ENCODE assay signal across 6 cellular contexts in the genomic region with DNA sequence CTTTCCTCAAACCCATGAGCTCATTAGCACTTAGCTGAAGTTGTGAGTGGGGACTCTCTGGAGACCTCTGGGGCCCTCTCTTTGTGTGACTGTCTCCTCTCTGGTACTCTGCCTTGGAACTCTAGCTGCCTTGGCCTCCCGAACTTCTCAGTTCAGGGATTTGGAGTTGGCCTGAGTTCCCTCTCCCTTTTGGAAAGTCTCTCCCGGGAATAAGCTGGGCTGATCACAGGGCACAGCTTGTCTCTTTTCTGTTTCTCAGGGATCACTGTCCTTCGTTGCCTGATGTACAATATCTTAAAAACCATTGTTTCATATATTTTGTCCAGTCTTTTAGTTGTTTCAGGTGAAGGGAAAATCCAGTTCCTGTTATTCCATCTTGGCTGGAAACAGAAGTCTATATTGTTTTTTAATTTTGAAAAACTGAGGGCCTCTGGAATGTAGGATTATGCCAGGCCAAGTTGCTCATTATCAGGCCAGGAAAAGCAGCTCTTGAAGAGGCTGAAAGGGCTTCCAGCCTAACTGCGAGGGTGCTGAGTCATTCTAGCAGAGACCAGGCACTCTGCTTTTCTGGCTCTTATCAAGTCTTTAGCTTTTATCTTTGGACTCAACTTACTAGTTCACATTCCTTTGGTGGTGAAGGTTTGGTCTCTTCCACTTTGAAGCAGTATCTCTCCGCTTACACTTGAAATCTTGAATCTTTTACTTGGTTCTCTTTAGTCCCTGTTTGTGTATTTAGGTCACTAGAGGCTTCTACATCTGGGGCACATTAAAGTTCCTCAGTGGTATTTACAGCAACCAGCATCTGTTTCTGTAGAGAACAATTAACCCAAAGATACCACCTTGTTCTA. TPM values are rescaled to one million over a fixed set of nuclear protein-coding genes. Genes with fewer than 3 reads are reported as not detected.
DNase-seq lines count a peak whose midpoint lies in the region; ATAC-seq, FAIRE-seq and TF ChIP-seq lines count a peak whose summit lies in the region.

No MANE protein-coding gene starts in this region.

- ATAC-seq in A549 (peak in 1 of 2 experiments; percentile 89; a peak in 3 of 6 replicates), HG02852 (IDR thresholded peaks at IDR 0.05; ENCODE audit: unreplicated experiment) (no peak)

- POLR2A ChIA-PET in A549 (lab: Yijun Ruan, JAX): no interaction called here

- CTCF ChIA-PET in A549 (lab: Yijun Ruan, JAX): interaction anchor here (0.9 to 6.8 kb wide), 9 partner anchors 9 to 202 kb away, joined by 3 to 72 read pairs (median 4); no protein-coding TSS in a partner anchor

- H3K27ac ChIP-seq in A549: peak overlapping the region; percentile 68 to 85
- H3K27ac ChIP-seq in KMS-11: peak overlapping the region; percentile 83
- H3K27ac ChIP-seq in stomach: peak overlapping the region; percentile 74 to 90 (median 86)

- H3K4me1 ChIP-seq in A549: peaks cover 20% of the 10 kb centered on the region
- peaks cover 30% of the 10 kb centered on the region for H3K4me1 ChIP-seq in KMS-11 (ENCODE audit: low read depth, poor library complexity, severe bottlenecking)
- H3K4me1 ChIP-seq in stomach: peaks cover 4 to 34% (median 27%) of the 10 kb centered on the region in 4 donors

- no peak for TF ChIP-seq RAD21 in A549 (conservative IDR thresholded peaks at IDR 0.05 in 1 of 2, IDR thresholded peaks at IDR 0.05 in 1 of 2)

- H3K27me3 ChIP-seq in KMS-11 (ENCODE audit: insufficient read depth, low read depth) (no peaks in the 10 kb centered on the region), stomach (no peaks in the 10 kb centered on the region)

- peak overlapping the region; percentile 56 for H3K9ac ChIP-seq in KMS-11

- H3K36me3 ChIP-seq in KMS-11 (ENCODE audit: insufficient read depth): no peaks in the 10 kb centered on the region
- no peaks in the 10 kb centered on the region for H3K36me3 ChIP-seq in stomach

- H4K20me1 ChIP-seq in KMS-11 (ENCODE audit: insufficient read depth): no peaks in the 10 kb centered on the region

- TF ChIP-seq EP300 in A549 (IDR thresholded peaks at IDR 0.05) (no peak), stomach (IDR thresholded peaks at IDR 0.05) (no peak)

- H3K9me3 ChIP-seq in A549: no peaks in the 10 kb centered on the region
- no peaks in the 10 kb centered on the region for H3K9me3 ChIP-seq in stomach

- H2AFZ ChIP-seq in KMS-11 (ENCODE audit: low read depth): peak overlapping the region; percentile 64

- TF ChIP-seq POLR2A in A549 (IDR thresholded peaks at IDR 0.05; ENCODE audit: low read length) (no peak), stomach (IDR thresholded peaks at IDR 0.05) (no peak)

- H3K4me3 ChIP-seq in A549: no peak overlapping the region
- no peak overlapping the region for H3K4me3 ChIP-seq in KMS-11 (IDR thresholded peaks at IDR 0.05; ENCODE audit: insufficient read depth, low read depth, low read length)
- H3K4me3 ChIP-seq in fibroblast of the aortic adventitia (ENCODE audit: low read depth, low read length): no peak overlapping the region
- no peak overlapping the region for H3K4me3 ChIP-seq in stomach

- no peaks in the 10 kb centered on the region for H3K79me2 ChIP-seq in KMS-11 (ENCODE audit: insufficient read depth, low read depth)

- intact Hi-C loops in stomach (cut with DNase I; ENCODE audit: low total_unique reads): no loop called here

- no peak for TF ChIP-seq CTCF in A549 (IDR thresholded peaks at IDR 0.05)
- no peak for TF ChIP-seq CTCF in KMS-11 (conservative IDR thresholded peaks at IDR 0.05; ENCODE audit: low read depth, low read length)
- TF ChIP-seq CTCF in fibroblast of the aortic adventitia (IDR thresholded peaks at IDR 0.05; ENCODE audit: insufficient read depth, low read length): no peak
- no peak for TF ChIP-seq CTCF in stomach (IDR thresholded peaks at IDR 0.05)

- peak overlapping the region; percentile 18; the same call in 2 of the 3 replicates for H3K4me2 ChIP-seq in A549
- H3K4me2 ChIP-seq in KMS-11: peak overlapping the region; percentile 46

- DNase-seq in A549 (ENCODE audit: low read depth in 1 of 2, low spot score in 1 of 2): peak in 1 of 2 experiments; percentile 72
- peak; percentile 98 for DNase-seq in fibroblast of the aortic adventitia (ENCODE audit: low read depth)
- DNase-seq in stomach: peak; percentile 69
- no peak for DNase-seq in stimulated activated CD4-positive, alpha-beta T cell treated with anti-CD3 and anti-CD28 coated beads, Interleukin-12 subunit alpha, Interleukin-12 subunit beta, amount 100 ng/mL, for 4 hours

- 77% methylated on average over 5 of the region's 5 CpGs for WGBS in A549 (ENCODE audit: missing lambda C conversion rate)
- WGBS in stomach, 5 donors: 19 to 28% (median 21%) methylated on average over 5 of the region's 5 CpGs

- no peak for FAIRE-seq in A549 (lab: Jason Lieb, UNC)

TF ChIP-seq in A549, 52 proteins besides CTCF, POLR2A, EP300 and RAD21 (continues in another document):
- TF ChIP-seq EHMT2 (IDR thresholded peaks at IDR 0.05; ENCODE audit: low read depth) (no peak), FOSL2 (IDR thresholded peaks at IDR 0.05) (no peak), FOSL2 (CRISPR knock-in tag; IDR thresholded peaks at IDR 0.05) (peak; percentile 31; the same call in 1 of the 2 replicates), CHD2 (IDR thresholded peaks at IDR 0.05; ENCODE audit: low read length, partially characterized antibody) (no peak), PHF8 (IDR thresholded peaks at IDR 0.05; ENCODE audit: borderline replicate concordance, low read depth) (no peak), KDM5A (IDR thresholded peaks at IDR 0.05) (no peak), EHF (CRISPR knock-in tag; IDR thresholded peaks at IDR 0.05) (peak; percentile 34; the same call in 1 of the 2 replicates), CBX8 (IDR thresholded peaks at IDR 0.05) (no peak)
- TF ChIP-seq, protein P1, sequence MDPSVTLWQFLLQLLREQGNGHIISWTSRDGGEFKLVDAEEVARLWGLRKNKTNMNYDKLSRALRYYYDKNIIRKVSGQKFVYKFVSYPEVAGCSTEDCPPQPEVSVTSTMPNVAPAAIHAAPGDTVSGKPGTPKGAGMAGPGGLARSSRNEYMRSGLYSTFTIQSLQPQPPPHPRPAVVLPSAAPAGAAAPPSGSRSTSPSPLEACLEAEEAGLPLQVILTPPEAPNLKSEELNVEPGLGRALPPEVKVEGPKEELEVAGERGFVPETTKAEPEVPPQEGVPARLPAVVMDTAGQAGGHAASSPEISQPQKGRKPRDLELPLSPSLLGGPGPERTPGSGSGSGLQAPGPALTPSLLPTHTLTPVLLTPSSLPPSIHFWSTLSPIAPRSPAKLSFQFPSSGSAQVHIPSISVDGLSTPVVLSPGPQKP (IDR thresholded peaks at IDR 0.05; ENCODE audit: low read depth, low read length): no peak
- TF ChIP-seq, protein P2, sequence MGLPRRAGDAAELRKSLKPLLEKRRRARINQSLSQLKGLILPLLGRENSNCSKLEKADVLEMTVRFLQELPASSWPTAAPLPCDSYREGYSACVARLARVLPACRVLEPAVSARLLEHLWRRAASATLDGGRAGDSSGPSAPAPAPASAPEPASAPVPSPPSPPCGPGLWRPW (IDR thresholded peaks at IDR 0.05): no peak
- TF ChIP-seq, protein P3, sequence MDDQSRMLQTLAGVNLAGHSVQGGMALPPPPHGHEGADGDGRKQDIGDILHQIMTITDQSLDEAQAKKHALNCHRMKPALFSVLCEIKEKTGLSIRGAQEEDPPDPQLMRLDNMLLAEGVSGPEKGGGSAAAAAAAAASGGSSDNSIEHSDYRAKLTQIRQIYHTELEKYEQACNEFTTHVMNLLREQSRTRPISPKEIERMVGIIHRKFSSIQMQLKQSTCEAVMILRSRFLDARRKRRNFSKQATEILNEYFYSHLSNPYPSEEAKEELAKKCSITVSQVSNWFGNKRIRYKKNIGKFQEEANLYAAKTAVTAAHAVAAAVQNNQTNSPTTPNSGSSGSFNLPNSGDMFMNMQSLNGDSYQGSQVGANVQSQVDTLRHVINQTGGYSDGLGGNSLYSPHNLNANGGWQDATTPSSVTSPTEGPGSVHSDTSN (IDR thresholded peaks at IDR 0.05): no peak

RNA-seq across cellular contexts. Expression of a gene that starts 8.4 kb away (rescaled TPM):
- polyA plus RNA-seq in A549 (2011; rRNA removed) (19.6 and 21.5 TPM in 2 replicates), A549 (2017; fragmentation: RNase III; extraction: RNeasy Plus Mini Kit Qiagen cat#74134 plus additional on column Dnase treatment) (17.1 to 22.9 TPM (median 20.8 TPM) in 3 replicates), stomach (10 to 100 TPM; 26.6 to 41.0 (median 30.4) TPM)
- polyA plus RNA-seq in A549 (2012; cell fraction: cytosol; rRNA removed): 26.3 and 27.7 TPM in 2 replicates
- 51.2 and 52.4 TPM in 2 replicates for polyA plus RNA-seq in A549 (2012; cell fraction: nucleus; rRNA removed)
- 29.2 and 29.6 TPM in 2 replicates for polyA minus RNA-seq in A549 (2011; rRNA and poly(A)+ RNA removed)
- total RNA-seq in fibroblast of the aortic adventitia (ENCODE audit: low replicate concordance) (22.2 and 48.9 TPM in 2 replicates), stomach (10 to 100 TPM; 27.0 to 71.4 (median 49.2) TPM)

RNA-seq across cellular contexts. Expression of a gene that starts 44.6 kb away (rescaled TPM):
- 0.89 and 1.0 TPM in 2 replicates for polyA plus RNA-seq in A549 (2011; rRNA removed)
- 0.41 and 0.60 TPM in 2 replicates for polyA plus RNA-seq in A549 (2012; cell fraction: cytosol; rRNA removed)
- 0.20 and 0.26 TPM in 2 replicates for polyA plus RNA-seq in A549 (2012; cell fraction: nucleus; rRNA removed)
- polyA plus RNA-seq in A549 (2017; fragmentation: RNase III; extraction: RNeasy Plus Mini Kit Qiagen cat#74134 plus additional on column Dnase treatment): 0.50 to 1.1 TPM (median 0.85 TPM) in 3 replicates
- polyA minus RNA-seq in A549 (2011; rRNA and poly(A)+ RNA removed): 0.37 and 1.5 TPM in 2 replicates
- 0.63 and 1.7 TPM in 2 replicates for total RNA-seq in fibroblast of the aortic adventitia (ENCODE audit: low replicate concordance)
- under 1 TPM in 2 of 5 donors, not detected in 3; 0.55 to 0.58 TPM for total RNA-seq in stomach
- under 1 TPM; 0.19 to 0.61 (median 0.58) TPM for polyA plus RNA-seq in stomach

RNA-seq across cellular contexts. Expression of a gene that starts 44.7 kb away (rescaled TPM):
- polyA plus RNA-seq in A549 (2011; rRNA removed): 129 and 143 TPM in 2 replicates
- 80.0 and 85.8 TPM in 2 replicates for polyA plus RNA-seq in A549 (2012; cell fraction: cytosol; rRNA removed)
- 58.3 and 66.1 TPM in 2 replicates for polyA plus RNA-seq in A549 (2012; cell fraction: nucleus; rRNA removed)
- 92.2 to 99.8 TPM (median 95.9 TPM) in 3 replicates for polyA plus RNA-seq in A549 (2017; fragmentation: RNase III; extraction: RNeasy Plus Mini Kit Qiagen cat#74134 plus additional on column Dnase treatment)
- 34.2 and 38.5 TPM in 2 replicates for polyA minus RNA-seq in A549 (2011; rRNA and poly(A)+ RNA removed)
- 15.5 and 49.7 TPM in 2 replicates for total RNA-seq in fibroblast of the aortic adventitia (ENCODE audit: low replicate concordance)
- total RNA-seq in stomach: 10 to 100 TPM in 3 of 5 donors, 1 to 10 TPM in 2; 4.1 to 47.4 (median 25.4) TPM
- polyA plus RNA-seq in stomach: 10 to 100 TPM; 31.0 to 39.1 (median 31.9) TPM

RNA-seq across cellular contexts. Expression of a gene that starts 54.1 kb away (rescaled TPM):
- polyA plus RNA-seq in A549 (2011; rRNA removed): 5.7 and 9.5 TPM in 2 replicates
- 6.6 and 7.9 TPM in 2 replicates for polyA plus RNA-seq in A549 (2012; cell fraction: cytosol; rRNA removed)
- 13.6 and 18.5 TPM in 2 replicates for polyA plus RNA-seq in A549 (2012; cell fraction: nucleus; rRNA removed)
- 15.6 to 19.6 TPM (median 18.5 TPM) in 3 replicates for polyA plus RNA-seq in A549 (2017; fragmentation: RNase III; extraction: RNeasy Plus Mini Kit Qiagen cat#74134 plus additional on column Dnase treatment)
- polyA minus RNA-seq in A549 (2011; rRNA and poly(A)+ RNA removed): 6.2 and 10.8 TPM in 2 replicates
- 17.0 and 37.9 TPM in 2 replicates for total RNA-seq in fibroblast of the aortic adventitia (ENCODE audit: low replicate concordance)
- 100 to 1,000 TPM in 1 of 5 donors, 10 to 100 TPM in 4; 30.8 to 102 (median 44.8) TPM for total RNA-seq in stomach
- 10 to 100 TPM; 33.9 to 69.2 (median 64.8) TPM for polyA plus RNA-seq in stomach
